8 cellular contexts compared by ENCODE assay signal in the genomic region with DNA sequence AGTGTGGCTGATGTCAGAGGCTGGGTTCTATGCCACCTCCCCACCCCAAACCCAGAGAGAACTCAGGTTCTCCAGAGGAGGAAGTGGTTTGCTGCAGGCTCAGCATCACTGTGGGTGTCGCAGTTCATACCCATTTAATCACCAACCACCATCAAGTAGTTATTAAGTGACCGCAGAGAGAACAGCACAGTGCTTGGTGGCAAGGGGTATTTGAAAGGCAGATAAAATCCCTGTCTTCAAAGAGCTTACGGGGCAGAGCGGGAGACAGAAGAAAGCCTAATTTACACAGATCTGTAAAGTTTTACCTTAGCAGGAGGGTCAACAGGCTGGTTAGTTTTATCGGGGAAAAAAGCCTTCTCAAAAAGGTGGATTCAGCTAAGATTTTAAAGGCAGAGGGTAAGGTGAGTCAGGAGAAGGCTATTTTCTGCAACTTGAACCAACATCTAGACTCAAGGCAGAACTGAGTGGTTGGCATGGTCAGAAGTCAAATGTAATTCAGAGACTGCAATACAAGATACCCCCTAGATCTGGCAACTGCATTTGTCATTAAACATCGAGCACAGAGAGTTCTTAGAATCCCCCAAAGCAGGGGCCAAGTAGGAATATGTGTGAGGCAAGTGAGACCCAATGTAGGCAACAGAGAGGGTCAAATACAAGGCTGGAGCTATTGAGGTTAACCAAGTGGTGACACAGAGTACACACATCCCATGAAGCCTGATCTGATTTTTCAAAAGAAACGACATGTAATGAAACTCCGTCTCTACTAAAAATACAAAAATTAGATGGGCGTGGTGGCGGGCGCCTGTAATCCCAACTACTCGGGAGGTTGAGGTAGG. TPM values are rescaled to one million over a fixed set of nuclear protein-coding genes. Genes with fewer than 3 reads are reported as not detected.
DNase-seq lines count a peak whose midpoint lies in the region; ATAC-seq and TF ChIP-seq lines count a peak whose summit lies in the region.

No MANE protein-coding gene starts in this region.

- CTCF ChIA-PET in activated CD4-positive, alpha-beta T cell treated with anti-CD3 and anti-CD28 coated beads for 36 hours (lab: Charles Lee): interaction anchor here (0.6 to 24.9 kb wide), 8 partner anchors 11 to 51 kb away, joined by 3 to 518 read pairs (median 8); partner anchors contain the start of gene PXN

- no peaks in the 10 kb centered on the region for H3K27me3 Mint-ChIP-seq in activated CD4-positive, alpha-beta T cell treated with anti-CD3 and anti-CD28 coated beads for 36 hours
- peaks cover 5% of the 10 kb centered on the region for H3K27me3 Mint-ChIP-seq in endothelial cell (ENCODE audit: unreplicated experiment)

- peaks cover 86% of the 10 kb centered on the region for H3K4me1 Mint-ChIP-seq in activated CD4-positive, alpha-beta T cell treated with anti-CD3 and anti-CD28 coated beads for 36 hours
- peaks cover 77% of the 10 kb centered on the region for H3K4me1 Mint-ChIP-seq in endothelial cell (ENCODE audit: unreplicated experiment)

- ATAC-seq in activated CD4-positive, alpha-beta T cell treated with anti-CD3 and anti-CD28 coated beads for 36 hours: peak; percentile 81
- ATAC-seq in HG02870 (IDR thresholded peaks at IDR 0.05; ENCODE audit: unreplicated experiment) (no peak), GM21447 (IDR thresholded peaks at IDR 0.05; ENCODE audit: unreplicated experiment) (no peak)

- H3K9me3 Mint-ChIP-seq in activated CD4-positive, alpha-beta T cell treated with anti-CD3 and anti-CD28 coated beads for 36 hours (ENCODE audit: low read depth): no peaks in the 10 kb centered on the region
- no peaks in the 10 kb centered on the region for H3K9me3 Mint-ChIP-seq in endothelial cell (ENCODE audit: unreplicated experiment)

- intact Hi-C loops in activated CD4-positive, alpha-beta T cell treated with anti-CD3 and anti-CD28 coated beads for 36 hours (cut with DNase I, micrococcal nuclease): loop anchor here (1.0 kb wide), 3 partner anchors 10 to 21 kb away; partner anchors contain the start of gene PXN (in 1 of the 2)

- peak; percentile 60 for DNase-seq in H4 (ENCODE audit: low spot score)
- DNase-seq in activated CD4-positive, alpha-beta T cell treated with anti-CD3 and anti-CD28 coated beads for 36 hours: peak; percentile 79
- no peak for DNase-seq in endothelial cell (ENCODE audit: low spot score)
- DNase-seq in stimulated activated CD8-positive, alpha-beta memory T cell treated with anti-CD3 and anti-CD28 coated beads, Interleukin-15, amount 100 ng/mL, for 48 hours (ENCODE audit: low read depth in 2 of 2): peak; percentile 67 to 68
- DNase-seq in DMS114 treated with DMSO at 0.1 percent for 48 hours (lab: John Stamatoyannopoulos, UW; ENCODE audit: unreplicated experiment): no peak
- no peak for DNase-seq in C1 segment of cervical spinal cord (lab: John Stamatoyannopoulos, UW)

- H3K36me3 Mint-ChIP-seq in activated CD4-positive, alpha-beta T cell treated with anti-CD3 and anti-CD28 coated beads for 36 hours (ENCODE audit: low read depth): peaks cover 23% of the 10 kb centered on the region
- H3K36me3 Mint-ChIP-seq in endothelial cell (ENCODE audit: low read depth, unreplicated experiment): peaks cover 27% of the 10 kb centered on the region

- H3K4me3 Mint-ChIP-seq in activated CD4-positive, alpha-beta T cell treated with anti-CD3 and anti-CD28 coated beads for 36 hours: peak overlapping the region; percentile 65
- peak overlapping the region; percentile 12 for H3K4me3 Mint-ChIP-seq in endothelial cell (ENCODE audit: unreplicated experiment)

- TF ChIP-seq CTCF in endothelial cell (IDR thresholded peaks at IDR 0.05; ENCODE audit: unreplicated experiment): no peak

- H3K27ac Mint-ChIP-seq in activated CD4-positive, alpha-beta T cell treated with anti-CD3 and anti-CD28 coated beads for 36 hours: peak overlapping the region; percentile 96
- H3K27ac Mint-ChIP-seq in endothelial cell (ENCODE audit: unreplicated experiment): peak overlapping the region; percentile 69

- POLR2A ChIA-PET in activated CD4-positive, alpha-beta T cell treated with anti-CD3 and anti-CD28 coated beads for 36 hours (lab: Charles Lee): interaction anchor here (0.6 to 1.9 kb wide), 3 partner anchors 16 to 51 kb away, joined by 3 to 15 read pairs (median 12); partner anchors contain the start of genes RNU4-2 and RPLP0

RNA-seq across cellular contexts. Expression of gene PXN, which starts 13.2 kb away (rescaled TPM):
- 18.7 and 31.3 TPM in 2 replicates for total RNA-seq in H4 (2014; rRNA removed; shearing (Covaris generic))
- total RNA-seq in activated CD4-positive, alpha-beta T cell treated with anti-CD3 and anti-CD28 coated beads for 36 hours: 100 to 1,000 TPM in 1 of 2 experiments, 10 to 100 TPM in 1; 74.5 to 104 TPM
- total RNA-seq in endothelial cell (ENCODE audit: unreplicated experiment): 227 TPM

RNA-seq across cellular contexts. Expression of gene RNU4-2, which starts 39.4 kb away (rescaled TPM):
- under 0.01 TPM in 1 of 2 replicates, not detected in the other for total RNA-seq in H4 (2014; rRNA removed; shearing (Covaris generic))
- total RNA-seq in activated CD4-positive, alpha-beta T cell treated with anti-CD3 and anti-CD28 coated beads for 36 hours: 1,000 to 10,000 TPM in 1 of 2 experiments, 100 to 1,000 TPM in 1; 385 to 1,689 TPM
- 7,223 TPM for total RNA-seq in endothelial cell (ENCODE audit: unreplicated experiment)

RNA-seq across cellular contexts. Expression of gene RNU4-1, which starts 40.7 kb away (rescaled TPM):
- under 0.01 TPM in 2 replicates for total RNA-seq in H4 (2014; rRNA removed; shearing (Covaris generic))
- 1,000 to 10,000 TPM in 1 of 2 experiments, 100 to 1,000 TPM in 1; 323 to 1,150 TPM for total RNA-seq in activated CD4-positive, alpha-beta T cell treated with anti-CD3 and anti-CD28 coated beads for 36 hours
- total RNA-seq in endothelial cell (ENCODE audit: unreplicated experiment): 6,066 TPM

RNA-seq across cellular contexts. Expression of gene SIRT4, which starts 49.8 kb away (rescaled TPM):
- total RNA-seq in H4 (2014; rRNA removed; shearing (Covaris generic)): 2.4 and 6.8 TPM in 2 replicates
- 1 to 10 TPM; 2.2 to 4.0 TPM for total RNA-seq in activated CD4-positive, alpha-beta T cell treated with anti-CD3 and anti-CD28 coated beads for 36 hours
- 1.8 TPM for total RNA-seq in endothelial cell (ENCODE audit: unreplicated experiment)

RNA-seq across cellular contexts. Expression of gene RPLP0, which starts 51.4 kb away (rescaled TPM):
- 6,442 and 6,835 TPM in 2 replicates for total RNA-seq in H4 (2014; rRNA removed; shearing (Covaris generic))
- total RNA-seq in activated CD4-positive, alpha-beta T cell treated with anti-CD3 and anti-CD28 coated beads for 36 hours: 1,000 to 10,000 TPM; 3,424 to 4,221 TPM
- 2,318 TPM for total RNA-seq in endothelial cell (ENCODE audit: unreplicated experiment)

Comparison
In these comparisons a context has a peak if more than half of its experiments do, and no peak if none do; other contexts are left out.
1. DNase-seq: peak in H4 (single experiment), activated CD4-positive, alpha-beta T cell treated with anti-CD3 and anti-CD28 coated beads for 36 hours (single experiment) and stimulated activated CD8-positive, alpha-beta memory T cell treated with anti-CD3 and anti-CD28 coated beads, Interleukin-15, amount 100 ng/mL, for 48 hours (2 of 2); none in endothelial cell (single experiment), DMS114 treated with DMSO at 0.1 percent for 48 hours (single experiment) and C1 segment of cervical spinal cord (0 of 14).
2. RNA of gene RNU4-2, which starts 39.4 kb away (total RNA-seq): 7,223 TPM in endothelial cell (single experiment) and 385 to 1,689 TPM in activated CD4-positive, alpha-beta T cell treated with anti-CD3 and anti-CD28 coated beads for 36 hours; under 0.01 TPM in H4; every median in the first group is over 100 times any median in the second.
3. RNA of gene RNU4-1, which starts 40.7 kb away (total RNA-seq): 6,066 TPM in endothelial cell (single experiment) and 323 to 1,150 TPM in activated CD4-positive, alpha-beta T cell treated with anti-CD3 and anti-CD28 coated beads for 36 hours; under 0.01 TPM in H4; every median in the first group is over 100 times any median in the second.